Comparison of ENCODE assay signal across 1 cellular context in genomic region chr13:65724261-65724660, GRCh38.
TF ChIP-seq lines count a peak whose summit lies in the region.

No MANE protein-coding gene starts in this region.

TF ChIP-seq in H1, 55 proteins besides CTCF, POLR2A, EP300 and RAD21:
- TF ChIP-seq HDAC2 (IDR thresholded peaks at IDR 0.05; ENCODE audit: borderline replicate concordance in 1 of 2, low read depth in 2 of 2, low read length in 2 of 2): no peak
- no peak for TF ChIP-seq CHD2 (IDR thresholded peaks at IDR 0.05; ENCODE audit: low read length)
- no peak for TF ChIP-seq GABPA (IDR thresholded peaks at IDR 0.05; ENCODE audit: borderline replicate concordance, insufficient read depth, low read length)
- no peak for TF ChIP-seq CEBPB (IDR thresholded peaks at IDR 0.05; ENCODE audit: low read depth, low read length)
- no peak for TF ChIP-seq JUND (IDR thresholded peaks at IDR 0.05; ENCODE audit: low read length)
- no peak for TF ChIP-seq EZH2 (IDR thresholded peaks at IDR 0.05; ENCODE audit: low read depth, low read length, severe bottlenecking)
- no peak for TF ChIP-seq KDM1A (IDR thresholded peaks at IDR 0.05; ENCODE audit: borderline replicate concordance, low read length)
- TF ChIP-seq SP1 (IDR thresholded peaks at IDR 0.05; ENCODE audit: low read depth, low read length): no peak
- TF ChIP-seq SIN3A (conservative IDR thresholded peaks at IDR 0.05 in 1 of 2, IDR thresholded peaks at IDR 0.05 in 1 of 2; ENCODE audit: low read depth in 1 of 2, low read length in 2 of 2): no peak
- TF ChIP-seq RXRA (IDR thresholded peaks at IDR 0.05; ENCODE audit: insufficient read depth, low read depth, low read length): no peak
- TF ChIP-seq BRCA1 (IDR thresholded peaks at IDR 0.05; ENCODE audit: low read depth, low read length): no peak
- no peak for TF ChIP-seq BACH1 (IDR thresholded peaks at IDR 0.05; ENCODE audit: low read length)
- no peak for TF ChIP-seq NANOG (IDR thresholded peaks at IDR 0.05; ENCODE audit: insufficient read depth, low read depth, low read length, poor library complexity, severe bottlenecking)
- TF ChIP-seq RFX5 (IDR thresholded peaks at IDR 0.05; ENCODE audit: borderline replicate concordance, low read depth, low read length): no peak
- no peak for TF ChIP-seq TEAD4 (IDR thresholded peaks at IDR 0.05; ENCODE audit: low read depth, low read length)
- no peak for TF ChIP-seq KDM4A (IDR thresholded peaks at IDR 0.05; ENCODE audit: low read depth, low read length, severe bottlenecking)
- TF ChIP-seq E2F6 (IDR thresholded peaks at IDR 0.05): no peak
- TF ChIP-seq TCF12 (IDR thresholded peaks at IDR 0.05; ENCODE audit: low read depth, low read length): no peak
TF ChIP-seq in H1: peak in this region for 0.
